9 cellular contexts compared by ENCODE assay signal in the genomic region with DNA sequence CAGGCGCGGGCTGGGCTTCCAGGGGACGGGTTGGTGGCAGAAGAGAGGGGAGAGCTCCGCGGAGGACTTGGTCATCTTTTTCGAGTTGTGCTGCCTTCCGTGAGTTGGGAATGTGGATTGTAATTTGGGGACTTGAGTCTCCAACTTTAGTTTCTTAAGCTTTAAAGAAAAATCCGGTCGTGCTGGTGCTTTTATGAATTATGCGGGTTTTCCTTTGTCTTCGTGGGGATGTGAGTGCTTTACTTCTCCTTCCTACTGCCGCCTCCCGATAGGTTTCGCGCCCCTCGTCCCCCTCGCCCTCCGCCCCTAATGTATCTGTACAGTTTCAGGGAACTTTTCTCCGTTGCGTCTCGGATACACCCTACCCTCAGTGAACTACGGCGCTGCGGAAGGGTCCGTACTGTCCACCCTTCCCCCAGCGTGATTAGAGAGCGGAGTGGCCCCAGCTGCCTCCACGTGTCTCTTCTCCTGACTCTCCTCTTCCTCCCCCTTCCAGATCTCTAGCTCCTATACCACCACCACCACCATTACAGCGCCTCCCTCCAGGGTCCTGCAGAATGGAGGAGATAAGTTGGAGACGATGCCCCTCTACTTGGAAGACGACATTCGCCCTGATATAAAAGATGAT. TPM values are rescaled to one million over a fixed set of nuclear protein-coding genes. Genes with fewer than 3 reads are reported as not detected.
DNase-seq lines count a peak whose midpoint lies in the region; ATAC-seq, FAIRE-seq and TF ChIP-seq lines count a peak whose summit lies in the region.
"Had no signal": no experiment of that assay in that cellular context is flagged by ENCODE, and none has a peak within 500 bp of the region (broad histone marks: within the 10 kb centered on the region; RNA-seq: fewer than 3 reads in every experiment).

No MANE protein-coding gene starts in this region.

- FAIRE-seq in frontal cortex (lab: Jason Lieb, UNC) (no peak), RCC 7860 (lab: Jason Lieb, UNC) (no peak)

- TF ChIP-seq CTCF in esophagus squamous epithelium (IDR thresholded peaks at IDR 0.05): no peak

- H3K4me3 ChIP-seq in SJSA1: peak overlapping the region; percentile 50
- H3K4me3 ChIP-seq in esophagus squamous epithelium: peak overlapping the region; percentile 47 to 77 (median 72)
- peak overlapping the region; percentile 82 for H3K4me3 ChIP-seq in neuron (ENCODE audit: low read length)

- H2AFZ ChIP-seq in neuron (ENCODE audit: low read depth, low read length): no peak overlapping the region

- no peak for DNase-seq in activated T-cell treated with anti-CD3 and anti-CD28 coated beads, Interleukin-2, amount 50 U/mL, for 72 hours
- no peak for DNase-seq in activated T-cell treated with anti-CD3 and anti-CD28 coated beads, Interleukin-2, amount 50 U/mL, for 48 hours
- DNase-seq in SJSA1 (ENCODE audit: low read depth in 1 of 2, low spot score in 2 of 2) (no peak), esophagus squamous epithelium (lab: John Stamatoyannopoulos, UW) (no peak), frontal cortex (ENCODE audit: low spot score in 2 of 2) (no peak), pons (ENCODE audit: low spot score) (no peak), RCC 7860 (ENCODE audit: low spot score) (no peak)

- H3K36me3 ChIP-seq in SJSA1: peaks cover 19% of the 10 kb centered on the region
- H3K36me3 ChIP-seq in esophagus squamous epithelium: peaks cover 0 to 40% (median 0%) of the 10 kb centered on the region in 3 donors
- H3K36me3 ChIP-seq in neuron (ENCODE audit: insufficient read depth, low read length): peaks cover 46% of the 10 kb centered on the region

- no peaks in the 10 kb centered on the region for H3K9me3 ChIP-seq in SJSA1 (replicated peaks)
- H3K9me3 ChIP-seq in esophagus squamous epithelium: no peaks in the 10 kb centered on the region
- no peaks in the 10 kb centered on the region for H3K9me3 ChIP-seq in neuron (ENCODE audit: low read length)

- H3K9me3 Mint-ChIP-seq in activated T-cell treated with anti-CD3 and anti-CD28 coated beads, Interleukin-2, amount 50 U/mL, for 72 hours: no peaks in the 10 kb centered on the region

- intact Hi-C loops in esophagus squamous epithelium (cut with DNase I): no loop called here

- H3K27ac Mint-ChIP-seq in activated T-cell treated with anti-CD3 and anti-CD28 coated beads, Interleukin-2, amount 50 U/mL, for 72 hours: peak overlapping the region; percentile 83

- H3K36me3 Mint-ChIP-seq in activated T-cell treated with anti-CD3 and anti-CD28 coated beads, Interleukin-2, amount 50 U/mL, for 72 hours (ENCODE audit: insufficient read depth in 2 of 2): peaks cover 27 to 37% of the 10 kb centered on the region in 2 donors

- H3K4me3 Mint-ChIP-seq in activated T-cell treated with anti-CD3 and anti-CD28 coated beads, Interleukin-2, amount 50 U/mL, for 72 hours: peak overlapping the region; percentile 98 to 99

- WGBS in esophagus squamous epithelium, 2 donors: 19 to 31% methylated on average over 27 to 30 of the region's 32 CpGs

- H3K27me3 Mint-ChIP-seq in activated T-cell treated with anti-CD3 and anti-CD28 coated beads, Interleukin-2, amount 50 U/mL, for 72 hours (ENCODE audit: low read depth): no peaks in the 10 kb centered on the region

- ATAC-seq in activated T-cell treated with anti-CD3 and anti-CD28 coated beads, Interleukin-2, amount 50 U/mL, for 72 hours (replicated peaks in 1 of 2): no peak

- H3K27ac ChIP-seq in SJSA1 (no peak overlapping the region), esophagus squamous epithelium (peak overlapping the region in 3 of 4 donors; percentile 65 to 78 (median 75))

- no peak for TF ChIP-seq POLR2A in esophagus squamous epithelium (IDR thresholded peaks at IDR 0.05)

- H3K4me1 ChIP-seq in SJSA1 (replicated peaks) (peaks cover 9% of the 10 kb centered on the region), esophagus squamous epithelium (peaks cover 10 to 57% (median 11%) of the 10 kb centered on the region in 3 donors), neuron (ENCODE audit: insufficient read depth, low read length) (peaks cover 45% of the 10 kb centered on the region)

- peaks cover 70% of the 10 kb centered on the region for H3K4me1 Mint-ChIP-seq in activated T-cell treated with anti-CD3 and anti-CD28 coated beads, Interleukin-2, amount 50 U/mL, for 72 hours (ENCODE audit: low read depth)

- H3K27me3 ChIP-seq in SJSA1 (replicated peaks) (peaks cover 4% of the 10 kb centered on the region; the same call in 1 of the 2 replicates), esophagus squamous epithelium (peaks cover 0 to 6% (median 0%) of the 10 kb centered on the region in 4 donors), neuron (ENCODE audit: insufficient read depth, low read length) (no peaks in the 10 kb centered on the region)

RNA-seq across cellular contexts. Expression of gene SCD, which starts 0.6 kb away (rescaled TPM):
- total RNA-seq in activated T-cell treated with anti-CD3 and anti-CD28 coated beads, Interleukin-2, amount 50 U/mL, for 72 hours: 10 to 100 TPM; 79.5 to 90.4 TPM
- 37.0 and 41.8 TPM in 2 replicates for total RNA-seq in SJSA1 (2014; rRNA removed; shearing (Covaris generic))
- total RNA-seq in esophagus squamous epithelium (100 to 1,000 TPM in 2 of 4 donors, 10 to 100 TPM in 2; 46.7 to 307 (median 101) TPM), frontal cortex (135 TPM)

RNA-seq across cellular contexts. Expression of gene PKD2L1, which starts 17.7 kb away (rescaled TPM):
- total RNA-seq in activated T-cell treated with anti-CD3 and anti-CD28 coated beads, Interleukin-2, amount 50 U/mL, for 72 hours: under 1 TPM; 0.30 to 0.60 TPM
- not detected in 2 replicates for total RNA-seq in SJSA1 (2014; rRNA removed; shearing (Covaris generic))
- total RNA-seq in esophagus squamous epithelium: not detected
- total RNA-seq in frontal cortex: not detected
- total RNA-seq: glomerular endothelial cell had no signal
